8 cellular contexts compared by ENCODE assay signal in the genomic region with DNA sequence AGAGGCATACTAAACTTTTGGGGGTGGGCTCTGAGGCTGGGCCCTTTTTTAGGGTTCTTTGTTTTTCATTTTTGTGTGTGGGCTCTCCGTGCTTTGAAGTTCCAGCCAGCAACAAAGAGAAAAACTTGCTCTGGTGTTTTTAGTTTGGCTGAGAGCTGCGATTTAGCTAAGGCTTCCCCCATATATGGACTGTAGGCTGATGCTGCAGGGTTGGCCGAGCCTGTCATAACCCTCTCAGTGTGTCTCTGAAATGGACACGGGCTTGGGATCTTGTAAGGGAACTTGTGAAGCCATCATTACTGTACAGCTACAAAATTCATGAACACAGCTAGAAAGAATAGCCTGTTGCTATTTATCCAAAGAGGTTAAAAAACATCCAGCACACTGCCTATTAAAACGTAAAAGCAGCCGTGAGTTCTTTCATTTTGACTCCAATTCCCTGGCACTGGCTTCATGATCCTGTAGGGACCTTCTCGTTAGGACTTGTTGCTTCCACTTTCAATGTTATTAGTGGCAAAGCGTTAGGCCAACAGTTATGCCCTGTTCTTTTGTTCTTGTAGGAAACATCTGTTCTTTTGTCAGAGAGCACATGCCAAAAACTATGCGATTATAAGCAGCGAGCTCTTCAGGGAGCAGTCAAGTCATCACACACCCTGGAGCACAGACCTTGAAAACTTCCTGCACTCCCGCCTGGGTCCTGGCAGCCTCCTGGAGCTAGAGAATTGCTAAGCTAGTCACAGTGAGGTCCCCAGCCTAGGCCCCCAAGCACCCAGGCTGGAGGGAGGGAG.
DNase-seq lines count a peak whose midpoint lies in the region; ATAC-seq and TF ChIP-seq lines count a peak whose summit lies in the region.
"Had no signal": no experiment of that assay in that cellular context is flagged by ENCODE, and none has a peak within 500 bp of the region (broad histone marks: within the 10 kb centered on the region; RNA-seq: fewer than 3 reads in every experiment).

No MANE protein-coding gene starts in this region.

- no peaks in the 10 kb centered on the region for H3K27me3 ChIP-seq in adipocyte (replicated peaks; ENCODE audit: control insufficient read depth, insufficient read depth, low read length)
- no peaks in the 10 kb centered on the region for H3K27me3 ChIP-seq in right atrium auricular region
- no peaks in the 10 kb centered on the region for H3K27me3 ChIP-seq in stomach

- TF ChIP-seq EP300 in stomach (IDR thresholded peaks at IDR 0.05) = no peak

- peak; percentile 5 for DNase-seq in NCI-H2171 (lab: John Stamatoyannopoulos, UW)
- peak; percentile 45 for DNase-seq in adipocyte (ENCODE audit: low read depth)
- no peak for DNase-seq in right atrium auricular region (ENCODE audit: low spot score)
- DNase-seq in stomach = no peak
- no peak for DNase-seq in SK-N-DZ (ENCODE audit: low spot score)
- DNase-seq: nephron progenitor cell had no signal

- H3K9ac ChIP-seq in adipocyte (ENCODE audit: low read length) = no peak overlapping the region

- no peak for TF ChIP-seq POLR2A in stomach (IDR thresholded peaks at IDR 0.05)

- H3K4me3 ChIP-seq in adipocyte (ENCODE audit: low read length) (peak overlapping the region; percentile 66), right atrium auricular region (peak overlapping the region; percentile 6 to 32), stomach (peak overlapping the region; percentile 21 to 32 (median 23))

- no peaks in the 10 kb centered on the region for H3K36me3 ChIP-seq in adipocyte (ENCODE audit: control insufficient read depth, insufficient read depth, low read length, severe bottlenecking)
- no peaks in the 10 kb centered on the region for H3K36me3 ChIP-seq in right atrium auricular region
- H3K36me3 ChIP-seq in stomach = no peaks in the 10 kb centered on the region

- 37 to 74% (median 60%) methylated on average over 11 of the region's 11 CpGs for WGBS in stomach, 5 donors

- intact Hi-C loops in stomach (cut with DNase I; ENCODE audit: low total_unique reads) = no loop called here

- peak overlapping the region; percentile 41 to 58 for H3K27ac ChIP-seq in right atrium auricular region
- H3K27ac ChIP-seq in stomach = peak overlapping the region in 4 of 5 donors; percentile 4 to 64 (median 33)

- TF ChIP-seq CTCF in right atrium auricular region (IDR thresholded peaks at IDR 0.05) (no peak), stomach (IDR thresholded peaks at IDR 0.05) (no peak)

- H3K9me3 ChIP-seq in adipocyte (ENCODE audit: control insufficient read depth, low read length) (no peaks in the 10 kb centered on the region), right atrium auricular region (no peaks in the 10 kb centered on the region), stomach (no peaks in the 10 kb centered on the region)

- ATAC-seq in GM18858 (IDR thresholded peaks at IDR 0.05; ENCODE audit: unreplicated experiment) (no peak), GM21423 (IDR thresholded peaks at IDR 0.05; ENCODE audit: unreplicated experiment) (no peak)

- H3K4me1 ChIP-seq in adipocyte (ENCODE audit: control insufficient read depth, insufficient read depth, low read length) (no peaks in the 10 kb centered on the region), right atrium auricular region (peaks cover 3 to 5% of the 10 kb centered on the region in 2 donors), stomach (peaks cover 0 to 14% (median 3%) of the 10 kb centered on the region in 4 donors)

Comparison
In these comparisons a context has a peak if more than half of its experiments do, and no peak if none do; other contexts are left out.
1. DNase-seq: peak in NCI-H2171 (single experiment) and adipocyte (single experiment); none in right atrium auricular region (single experiment), stomach (single experiment) and SK-N-DZ (single experiment).
2. Peak in every context shown above with its lines, with median percentiles within 50 percentile points of each other: H3K4me3 ChIP-seq.